Comparison of ENCODE assay signal across 10 cellular contexts in the genomic region with DNA sequence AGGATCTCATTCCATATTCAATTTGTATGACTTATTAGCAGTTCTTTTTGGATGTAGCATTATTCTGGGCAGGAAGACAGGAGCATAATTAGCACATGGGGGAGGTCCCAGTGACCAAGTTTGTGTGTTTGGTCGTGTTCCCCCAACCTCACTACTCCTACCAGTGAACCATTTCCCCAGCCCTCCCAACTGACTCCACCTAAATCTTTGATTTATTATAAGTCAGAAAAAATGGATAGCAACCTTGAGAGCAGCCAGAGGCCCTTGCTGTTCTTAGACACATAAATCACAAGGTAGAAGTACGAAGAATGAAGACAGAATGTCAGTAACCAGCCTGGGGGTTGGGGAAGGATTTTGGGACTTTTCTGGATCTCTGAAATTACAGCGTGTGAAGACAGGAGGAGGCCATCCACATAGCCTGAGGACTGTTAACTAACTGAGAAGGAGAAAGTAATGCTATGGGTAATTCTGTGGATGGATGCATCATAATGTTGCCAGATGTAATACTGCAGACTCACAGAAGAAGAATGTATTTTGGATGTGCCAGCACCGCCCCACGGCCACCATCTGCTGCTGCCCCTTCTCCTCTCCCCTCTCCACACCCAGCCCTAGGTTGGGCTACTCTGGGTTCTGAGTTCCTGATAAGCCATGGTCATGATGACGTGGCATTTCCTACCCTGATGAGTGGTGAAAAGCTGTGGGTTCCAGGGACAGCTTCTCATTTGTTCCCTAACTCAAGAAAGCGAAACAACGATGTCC.
A peak's percentile ranks its signal among the peaks of the same experiment; 100 is the strongest.
DNase-seq lines count a peak whose midpoint lies in the region; ATAC-seq, FAIRE-seq and TF ChIP-seq lines count a peak whose summit lies in the region.
"Had no signal": no experiment of that assay in that cellular context is flagged by ENCODE, and none has a peak within 500 bp of the region (broad histone marks: within the 10 kb centered on the region; RNA-seq: fewer than 3 reads in every experiment).

No MANE protein-coding gene starts in this region.

- no peak overlapping the region for H2AK5ac ChIP-seq in mesendoderm (ENCODE audit: low read length)

- WGBS in mesendoderm (ENCODE audit: extremely low coverage, insufficient coverage, low lambda C conversion rate): no CpG with 5 or more reads among the region's 8 CpGs

- peaks cover 12% of the 10 kb centered on the region for H3K27me3 Mint-ChIP-seq in activated naive CD8-positive, alpha-beta T cell treated with anti-CD3 and anti-CD28 coated beads for 36 hours

- H3K79me2 ChIP-seq in mesendoderm (ENCODE audit: control insufficient read depth, insufficient read depth, low read length): no peaks in the 10 kb centered on the region

- H3K4me2 ChIP-seq in mesendoderm (ENCODE audit: low read length): no peak overlapping the region

- no peaks in the 10 kb centered on the region for H3K4me1 Mint-ChIP-seq in activated naive CD8-positive, alpha-beta T cell treated with anti-CD3 and anti-CD28 coated beads for 36 hours

- H4K8ac ChIP-seq in mesendoderm (ENCODE audit: low read depth, low read length): no peak overlapping the region

- peak; percentile 98 for DNase-seq in AG10803 (ENCODE audit: low read depth)
- DNase-seq in NCI-H226: peak; percentile 80
- DNase-seq in bronchial epithelial cell (ENCODE audit: low read depth): peak; percentile 84
- DNase-seq in mesendoderm: peak; percentile 55
- DNase-seq in activated naive CD8-positive, alpha-beta T cell treated with anti-CD3 and anti-CD28 coated beads for 36 hours: no peak
- no peak for DNase-seq in GM13977 (ENCODE audit: low spot score)
- DNase-seq: effector CD4-positive, alpha-beta T cell; stimulated activated CD4-positive, alpha-beta T cell treated with anti-CD3 and anti-CD28 coated beads, Interleukin-2, amount 100 ng/mL, for 24 hours had no signal

- no peaks in the 10 kb centered on the region for H3K79me1 ChIP-seq in mesendoderm (ENCODE audit: low read length)

- H3K4me3 Mint-ChIP-seq in activated naive CD8-positive, alpha-beta T cell treated with anti-CD3 and anti-CD28 coated beads for 36 hours: no peak overlapping the region

- H3K27ac Mint-ChIP-seq in activated naive CD8-positive, alpha-beta T cell treated with anti-CD3 and anti-CD28 coated beads for 36 hours: no peak overlapping the region

- TF ChIP-seq CTCF in AG10803 (conservative IDR thresholded peaks at IDR 0.05; ENCODE audit: low read length) (peak; percentile 15; the same call in 1 of the 2 replicates), bronchial epithelial cell (IDR thresholded peaks at IDR 0.05; ENCODE audit: insufficient read depth, low read length, severe bottlenecking) (no peak), GM13977 (IDR thresholded peaks at IDR 0.05; ENCODE audit: extremely low read depth, insufficient read depth, missing control alignments) (no peak)

- no peaks in the 10 kb centered on the region for H3K27me3 ChIP-seq in bronchial epithelial cell (ENCODE audit: control insufficient read depth, insufficient read depth, low read length)
- no peaks in the 10 kb centered on the region for H3K27me3 ChIP-seq in mesendoderm (ENCODE audit: insufficient read depth, low read length, poor library complexity)

- H3K23ac ChIP-seq in mesendoderm (ENCODE audit: low read length): no peak overlapping the region

- no peaks in the 10 kb centered on the region for H3K36me3 Mint-ChIP-seq in activated naive CD8-positive, alpha-beta T cell treated with anti-CD3 and anti-CD28 coated beads for 36 hours

- no peak overlapping the region for H2BK15ac ChIP-seq in mesendoderm (replicated peaks; ENCODE audit: low read depth)

- H3K9me3 Mint-ChIP-seq in activated naive CD8-positive, alpha-beta T cell treated with anti-CD3 and anti-CD28 coated beads for 36 hours: no peaks in the 10 kb centered on the region

- no peak overlapping the region for H3K27ac ChIP-seq in mesendoderm (ENCODE audit: low read depth, low read length)

- no peak overlapping the region for H2BK5ac ChIP-seq in mesendoderm (ENCODE audit: low read length)

- no peak overlapping the region for H3K56ac ChIP-seq in mesendoderm (ENCODE audit: low read length)

- H3K4me1 ChIP-seq in mesendoderm (ENCODE audit: control insufficient read depth, low read depth, low read length): peaks cover 9% of the 10 kb centered on the region

- H3K9ac ChIP-seq in mesendoderm (ENCODE audit: low read length): no peak overlapping the region

- H3K36me3 ChIP-seq in bronchial epithelial cell (ENCODE audit: control insufficient read depth, insufficient read depth, low read length) (no peaks in the 10 kb centered on the region), mesendoderm (ENCODE audit: control insufficient read depth, insufficient read depth, low read length) (no peaks in the 10 kb centered on the region)

- no peak overlapping the region for H4K5ac ChIP-seq in mesendoderm (ENCODE audit: low read length)

- ATAC-seq in HG02642 (IDR thresholded peaks at IDR 0.05; ENCODE audit: poor library complexity, unreplicated experiment) (no peak), GM18519 (IDR thresholded peaks at IDR 0.05; ENCODE audit: low FRiP score, unreplicated experiment) (no peak)

- in situ Hi-C loops in GM13977 (cut with MboI; ENCODE audit: low pct_unique_long_range_greater_than_20kb, low sequenced_read_pairs, unreplicated experiment): no loop called here

- no peak overlapping the region for H3K18ac ChIP-seq in mesendoderm (ENCODE audit: low read length)

- no peak for FAIRE-seq in bronchial epithelial cell (lab: Jason Lieb, UNC)

- H3K4me3 ChIP-seq in AG10803 (ENCODE audit: low read length) (peak overlapping the region; percentile 8), bronchial epithelial cell (ENCODE audit: low read depth, low read length) (no peak overlapping the region), mesendoderm (ENCODE audit: low read length) (no peak overlapping the region)

- H2BK120ac ChIP-seq in mesendoderm (ENCODE audit: low read depth, low read length): no peak overlapping the region

- H3K4ac ChIP-seq in mesendoderm (ENCODE audit: low read depth, low read length): no peak overlapping the region

Comparison
In these comparisons a context has a peak if more than half of its experiments do, and no peak if none do; other contexts are left out.
1. DNase-seq: peak in AG10803 (single experiment), NCI-H226 (single experiment), bronchial epithelial cell (single experiment) and mesendoderm (single experiment); none in activated naive CD8-positive, alpha-beta T cell treated with anti-CD3 and anti-CD28 coated beads for 36 hours (single experiment) and GM13977 (single experiment).